In the genomic region with DNA sequence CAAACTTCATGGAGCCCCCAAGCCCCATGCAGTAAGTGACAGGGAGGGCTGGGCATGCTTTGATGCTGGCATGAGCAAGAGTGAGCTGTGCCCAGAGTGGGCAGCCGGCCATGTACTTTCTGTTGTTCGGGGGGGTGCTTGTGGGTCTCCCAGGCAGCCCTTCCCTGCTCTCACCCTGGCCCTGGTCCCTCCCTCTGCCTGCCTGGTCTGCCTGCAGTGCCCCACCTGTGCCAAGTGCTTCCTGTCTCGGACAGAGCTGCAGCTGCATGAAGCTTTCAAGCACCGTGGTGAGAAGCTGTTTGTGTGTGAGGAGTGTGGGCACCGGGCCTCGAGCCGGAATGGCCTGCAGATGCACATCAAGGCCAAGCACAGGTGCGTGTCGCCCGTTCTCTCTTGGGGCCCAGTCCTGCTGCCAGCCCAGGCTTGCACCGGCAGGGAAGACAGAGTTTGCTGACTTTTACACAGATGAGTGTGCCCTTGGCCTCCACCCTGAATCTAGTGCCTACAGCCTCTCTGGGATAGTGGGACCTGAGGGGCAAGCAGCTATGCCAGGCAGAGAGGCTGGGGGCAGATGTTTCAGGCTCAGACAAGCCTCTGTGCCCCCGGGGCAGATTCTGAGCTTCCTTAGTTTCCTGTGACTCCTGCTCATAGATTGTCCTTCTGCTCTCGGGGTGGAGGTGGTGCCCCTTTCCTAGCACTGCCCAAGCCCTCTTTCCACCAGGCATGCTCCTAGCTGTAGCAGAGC, we compare ENCODE assay signal across 9 cellular contexts. TPM values are rescaled to one million over a fixed set of nuclear protein-coding genes. Genes with fewer than 3 reads are reported as not detected.
A peak's percentile ranks its signal among the peaks of the same experiment; 100 is the strongest.
DNase-seq lines count a peak whose midpoint lies in the region; ATAC-seq and TF ChIP-seq lines count a peak whose summit lies in the region.
"Had no signal": no experiment of that assay in that cellular context is flagged by ENCODE, and none has a peak within 500 bp of the region (broad histone marks: within the 10 kb centered on the region; RNA-seq: fewer than 3 reads in every experiment).

No MANE protein-coding gene starts in this region.

- DNase-seq in H7 (peak; percentile 39), mucosa of descending colon (no peak), PC-9 (no peak), GM10266 (ENCODE audit: extremely low spot score) (no peak)
- DNase-seq in activated naive CD8-positive, alpha-beta T cell treated with anti-CD3 and anti-CD28 coated beads, Interleukin-2, amount 10 ng/mL, durations not matched to agents 7 days and 5 days: no peak
- DNase-seq: NCI-H524; stimulated activated CD4-positive, alpha-beta T cell treated with anti-CD3 and anti-CD28 coated beads, Interleukin-4, amount 100 ng/mL, for 4 hours had no signal

- POLR2A ChIA-PET in activated naive CD8-positive, alpha-beta T cell treated with anti-CD3 and anti-CD28 coated beads, Interleukin-2, amount 10 ng/mL, durations not matched to agents 7 days and 5 days (lab: Charles Lee): no interaction called here
- POLR2A ChIA-PET in PC-9 (lab: Charles Lee; ENCODE audit: unreplicated experiment): no interaction called here

- H3K36me3 Mint-ChIP-seq in activated naive CD8-positive, alpha-beta T cell treated with anti-CD3 and anti-CD28 coated beads, Interleukin-2, amount 10 ng/mL, durations not matched to agents 7 days and 5 days: peaks cover 1% of the 10 kb centered on the region

- no peaks in the 10 kb centered on the region for H3K9me3 ChIP-seq in mucosa of descending colon
- H3K9me3 ChIP-seq in PC-9 (ENCODE audit: insufficient read depth, low read depth): no peaks in the 10 kb centered on the region

- peak overlapping the region; percentile 51 for H3K27ac Mint-ChIP-seq in activated naive CD8-positive, alpha-beta T cell treated with anti-CD3 and anti-CD28 coated beads, Interleukin-2, amount 10 ng/mL, durations not matched to agents 7 days and 5 days

- no peak overlapping the region for H2AFZ ChIP-seq in PC-9
- H2AFZ ChIP-seq: hepatocyte had no signal

- H3K4me1 Mint-ChIP-seq in activated naive CD8-positive, alpha-beta T cell treated with anti-CD3 and anti-CD28 coated beads, Interleukin-2, amount 10 ng/mL, durations not matched to agents 7 days and 5 days: peaks cover 20% of the 10 kb centered on the region

- TF ChIP-seq CTCF in mucosa of descending colon (IDR thresholded peaks at IDR 0.05) (no peak), PC-9 (conservative IDR thresholded peaks at IDR 0.05) (no peak), GM10266 (IDR thresholded peaks at IDR 0.05; ENCODE audit: control insufficient read depth, insufficient read depth, low read depth, missing control alignments) (no peak)

- H4K20me1 ChIP-seq in PC-9 (ENCODE audit: insufficient read depth): no peaks in the 10 kb centered on the region

- no peak overlapping the region for H3K4me3 Mint-ChIP-seq in activated naive CD8-positive, alpha-beta T cell treated with anti-CD3 and anti-CD28 coated beads, Interleukin-2, amount 10 ng/mL, durations not matched to agents 7 days and 5 days

- peaks cover 7% of the 10 kb centered on the region for H3K36me3 ChIP-seq in H7 (replicated peaks; ENCODE audit: control insufficient read depth, insufficient read depth, low read length)
- H3K36me3 ChIP-seq in mucosa of descending colon (ENCODE audit: low read depth): peaks cover 4% of the 10 kb centered on the region
- no peaks in the 10 kb centered on the region for H3K36me3 ChIP-seq in PC-9 (ENCODE audit: low read depth)

- H3K4me1 ChIP-seq in mucosa of descending colon (ENCODE audit: low read depth): peaks cover 10% of the 10 kb centered on the region
- no peaks in the 10 kb centered on the region for H3K4me1 ChIP-seq in PC-9 (replicated peaks; ENCODE audit: insufficient read depth)

- H3K9me3 Mint-ChIP-seq in activated naive CD8-positive, alpha-beta T cell treated with anti-CD3 and anti-CD28 coated beads, Interleukin-2, amount 10 ng/mL, durations not matched to agents 7 days and 5 days: no peaks in the 10 kb centered on the region

- no peak overlapping the region for H3K27ac ChIP-seq in PC-9
- H3K27ac ChIP-seq: hepatocyte had no signal

- BruUV-seq in PC-9 (replicated peaks; lab: Mats Ljungman, UMichigan): no TSS peak

- H3K4me3 ChIP-seq in H7 (ENCODE audit: insufficient read depth, low read depth, low read length): no peak overlapping the region
- H3K4me3 ChIP-seq in mucosa of descending colon: no peak overlapping the region
- H3K4me3 ChIP-seq in PC-9: no peak overlapping the region
- H3K4me3 ChIP-seq: hepatocyte had no signal

- intact Hi-C loops in mucosa of descending colon (cut with DNase I, micrococcal nuclease): no loop called here
- intact Hi-C loops in PC-9 (cut with micrococcal nuclease; ENCODE audit: unreplicated experiment): no loop called here

- CTCF ChIA-PET in PC-9 (lab: Charles Lee): no interaction called here

- ATAC-seq in activated naive CD8-positive, alpha-beta T cell treated with anti-CD3 and anti-CD28 coated beads, Interleukin-2, amount 10 ng/mL, durations not matched to agents 7 days and 5 days (ENCODE audit: low read depth): no peak
- ATAC-seq in mucosa of descending colon (peak; percentile 2), HG03439 (IDR thresholded peaks at IDR 0.05; ENCODE audit: unreplicated experiment) (no peak)

- H3K79me2 ChIP-seq in PC-9 (ENCODE audit: low read depth): no peaks in the 10 kb centered on the region

- no peaks in the 10 kb centered on the region for H3K27me3 Mint-ChIP-seq in activated naive CD8-positive, alpha-beta T cell treated with anti-CD3 and anti-CD28 coated beads, Interleukin-2, amount 10 ng/mL, durations not matched to agents 7 days and 5 days

- no peaks in the 10 kb centered on the region; the same call in 1 of the 2 replicates for H3F3A ChIP-seq in PC-9 (ENCODE audit: insufficient read depth, low read depth)

- no peaks in the 10 kb centered on the region for H3K9me2 ChIP-seq in PC-9 (ENCODE audit: insufficient read depth)

- H3K27me3 ChIP-seq in H7 (ENCODE audit: control insufficient read depth, insufficient read depth, low read length): no peaks in the 10 kb centered on the region
- no peaks in the 10 kb centered on the region for H3K27me3 ChIP-seq in PC-9 (ENCODE audit: insufficient read depth, low read depth)
- H3K27me3 ChIP-seq: hepatocyte had no signal

- no peak overlapping the region for H3K4me2 ChIP-seq in PC-9
- H3K4me2 ChIP-seq: hepatocyte had no signal

RNA-seq across cellular contexts. Expression of a gene that starts 7.6 kb away (rescaled TPM):
- 40.3 and 40.4 TPM in 2 replicates for total RNA-seq in H7 (2014; rRNA removed; shearing (Covaris generic))
- 10 to 100 TPM; 42.7 to 52.9 TPM for total RNA-seq in activated naive CD8-positive, alpha-beta T cell treated with anti-CD3 and anti-CD28 coated beads, Interleukin-2, amount 10 ng/mL, durations not matched to agents 7 days and 5 days
- total RNA-seq in mucosa of descending colon (10 to 100 TPM; 36.8 to 53.9 (median 42.3) TPM), PC-9 (2021) (17.2 and 25.5 TPM in 2 replicates)

RNA-seq across cellular contexts. Expression of a gene that starts 15.2 kb away (rescaled TPM):
- 35.0 and 41.1 TPM in 2 replicates for total RNA-seq in H7 (2014; rRNA removed; shearing (Covaris generic))
- total RNA-seq in activated naive CD8-positive, alpha-beta T cell treated with anti-CD3 and anti-CD28 coated beads, Interleukin-2, amount 10 ng/mL, durations not matched to agents 7 days and 5 days: 10 to 100 TPM; 39.0 to 42.0 TPM
- 10 to 100 TPM in 2 of 3 donors, 1 to 10 TPM in 1; 8.7 to 68.2 (median 10.7) TPM for total RNA-seq in mucosa of descending colon
- total RNA-seq in PC-9 (2021): 20.6 and 24.4 TPM in 2 replicates

RNA-seq across cellular contexts. Expression of a gene that starts 26.1 kb away (rescaled TPM):
- total RNA-seq in H7 (2014; rRNA removed; shearing (Covaris generic)): 36.6 and 44.5 TPM in 2 replicates
- total RNA-seq in activated naive CD8-positive, alpha-beta T cell treated with anti-CD3 and anti-CD28 coated beads, Interleukin-2, amount 10 ng/mL, durations not matched to agents 7 days and 5 days: 10 to 100 TPM; 12.1 TPM
- total RNA-seq in mucosa of descending colon (10 to 100 TPM in 1 of 3 donors, 1 to 10 TPM in 2; 6.6 to 21.5 (median 8.9) TPM), PC-9 (2021) (18.2 and 20.9 TPM in 2 replicates)

RNA-seq across cellular contexts. Expression of a gene that starts 32.3 kb away (rescaled TPM):
- 0.10 and 0.15 TPM in 2 replicates for total RNA-seq in H7 (2014; rRNA removed; shearing (Covaris generic))
- total RNA-seq in activated naive CD8-positive, alpha-beta T cell treated with anti-CD3 and anti-CD28 coated beads, Interleukin-2, amount 10 ng/mL, durations not matched to agents 7 days and 5 days: not detected
- total RNA-seq in mucosa of descending colon (under 1 TPM in 2 of 3 donors, not detected in 1; 0.13 to 0.14 TPM), PC-9 (2021) (not detected in 2 replicates)
- total RNA-seq: hepatocyte had no signal

RNA-seq across cellular contexts. Expression of a gene that starts 33.1 kb away (rescaled TPM):
- 32.7 and 37.2 TPM in 2 replicates for total RNA-seq in H7 (2014; rRNA removed; shearing (Covaris generic))
- total RNA-seq in activated naive CD8-positive, alpha-beta T cell treated with anti-CD3 and anti-CD28 coated beads, Interleukin-2, amount 10 ng/mL, durations not matched to agents 7 days and 5 days: 10 to 100 TPM; 37.6 to 40.8 TPM
- total RNA-seq in mucosa of descending colon: 10 to 100 TPM; 20.0 to 28.3 (median 21.1) TPM
- total RNA-seq in PC-9 (2021): 17.6 and 28.4 TPM in 2 replicates
